ENCODE assay signal across 31 cellular contexts in genomic region chr2:132429351-132429750, GRCh38. TPM values are rescaled to one million over a fixed set of nuclear protein-coding genes. Genes with fewer than 3 reads are reported as not detected.
"Had no signal": no experiment of that assay in that cellular context is flagged by ENCODE, and none has a peak within 500 bp of the region (broad histone marks: within the 10 kb centered on the region; RNA-seq: fewer than 3 reads in every experiment).

No MANE protein-coding gene starts in this region.

- H3K9me3 Mint-ChIP-seq: activated CD4-positive, alpha-beta memory T cell treated with anti-CD3 and anti-CD28 coated beads for 36 hours had no signal

- H3K36me3 Mint-ChIP-seq: activated CD4-positive, alpha-beta memory T cell treated with anti-CD3 and anti-CD28 coated beads for 36 hours; activated CD8-positive, alpha-beta memory T cell treated with anti-CD3 and anti-CD28 coated beads, Interleukin-2, amount 10 ng/mL, durations not matched to agents 7 days and 5 days; activated naive CD4-positive, alpha-beta T cell treated with anti-CD3 and anti-CD28 coated beads, Interleukin-2, amount 10 ng/mL, durations not matched to agents 7 days and 5 days had no signal

- H3K27ac ChIP-seq: brain microvascular endothelial cell, esophagus muscularis mucosa, gastroesophageal sphincter, heart right ventricle had no signal

- H3K36me3 ChIP-seq: brain microvascular endothelial cell, esophagus muscularis mucosa, gastroesophageal sphincter, heart right ventricle had no signal

- H3K9me3 ChIP-seq: esophagus muscularis mucosa, gastroesophageal sphincter had no signal

- H3K27me3 Mint-ChIP-seq: activated CD4-positive, alpha-beta memory T cell treated with anti-CD3 and anti-CD28 coated beads for 36 hours; activated CD4-positive, alpha-beta T cell treated with anti-CD3 and anti-CD28 coated beads, Interleukin-2, amount 10 ng/mL, durations not matched to agents 24 days and 14 days; activated CD8-positive, alpha-beta memory T cell treated with anti-CD3 and anti-CD28 coated beads, Interleukin-2, amount 10 ng/mL, durations not matched to agents 7 days and 5 days; activated naive CD4-positive, alpha-beta T cell treated with anti-CD3 and anti-CD28 coated beads, Interleukin-2, amount 10 ng/mL, durations not matched to agents 7 days and 5 days had no signal

- H3K4me3 Mint-ChIP-seq: activated CD4-positive, alpha-beta memory T cell treated with anti-CD3 and anti-CD28 coated beads for 36 hours; activated CD4-positive, alpha-beta T cell treated with anti-CD3 and anti-CD28 coated beads for 36 hours; activated CD4-positive, alpha-beta T cell treated with anti-CD3 and anti-CD28 coated beads, Interleukin-2, amount 10 ng/mL, durations not matched to agents 24 days and 14 days; activated CD8-positive, alpha-beta memory T cell treated with anti-CD3 and anti-CD28 coated beads, Interleukin-2, amount 10 ng/mL, durations not matched to agents 7 days and 5 days; activated CD8-positive, alpha-beta T cell treated with anti-CD3 and anti-CD28 coated beads, Interleukin-2, amount 10 ng/mL, durations not matched to agents 7 days and 5 days; activated naive CD4-positive, alpha-beta T cell treated with anti-CD3 and anti-CD28 coated beads, Interleukin-2, amount 10 ng/mL, durations not matched to agents 7 days and 5 days; activated T-helper 1 cell treated with anti-CD3 and anti-CD28 coated beads, Interleukin-12 subunit alpha, Interleukin-12 subunit beta, Interleukin-2, Interleukin-4 antibody, amounts not matched to agents 30 ng/mL and 10 ng/mL and 1 ng/mL, durations not matched to agents 14 hours and 24 hours and 36 hours had no signal

- H3K4me3 ChIP-seq: esophagus muscularis mucosa, gastroesophageal sphincter, heart right ventricle had no signal

- H3K4me1 Mint-ChIP-seq: activated CD4-positive, alpha-beta T cell treated with anti-CD3 and anti-CD28 coated beads for 36 hours; activated CD4-positive, alpha-beta T cell treated with anti-CD3 and anti-CD28 coated beads, Interleukin-2, amount 10 ng/mL, durations not matched to agents 24 days and 14 days; activated CD8-positive, alpha-beta memory T cell treated with anti-CD3 and anti-CD28 coated beads, Interleukin-2, amount 10 ng/mL, durations not matched to agents 7 days and 5 days; activated naive CD4-positive, alpha-beta T cell treated with anti-CD3 and anti-CD28 coated beads, Interleukin-2, amount 10 ng/mL, durations not matched to agents 7 days and 5 days had no signal

- H3K27ac Mint-ChIP-seq: activated CD4-positive, alpha-beta memory T cell treated with anti-CD3 and anti-CD28 coated beads for 36 hours; activated CD4-positive, alpha-beta T cell treated with anti-CD3 and anti-CD28 coated beads for 36 hours; activated CD4-positive, alpha-beta T cell treated with anti-CD3 and anti-CD28 coated beads, Interleukin-2, amount 10 ng/mL, durations not matched to agents 24 days and 14 days; activated CD8-positive, alpha-beta memory T cell treated with anti-CD3 and anti-CD28 coated beads, Interleukin-2, amount 10 ng/mL, durations not matched to agents 7 days and 5 days; activated CD8-positive, alpha-beta T cell treated with anti-CD3 and anti-CD28 coated beads, Interleukin-2, amount 10 ng/mL, durations not matched to agents 7 days and 5 days; activated naive CD4-positive, alpha-beta T cell treated with anti-CD3 and anti-CD28 coated beads, Interleukin-2, amount 10 ng/mL, durations not matched to agents 7 days and 5 days; activated naive CD4-positive, alpha-beta T cell treated with anti-CD3 and anti-CD28 coated beads, Interleukin-2, amount 50 U/mL, for 72 hours; activated T-helper 1 cell treated with anti-CD3 and anti-CD28 coated beads, Interleukin-12 subunit alpha, Interleukin-12 subunit beta, Interleukin-2, Interleukin-4 antibody, amounts not matched to agents 30 ng/mL and 10 ng/mL and 1 ng/mL, durations not matched to agents 14 hours and 24 hours and 36 hours; activated T-helper 2 cell treated with anti-CD3 and anti-CD28 coated beads, Interferon-gamma antibody, Interleukin-2, Interleukin-4, amounts not matched to agents 10 μg/mL and 5 μg/mL and 100 μg/mL, durations not matched to agents 14 hours and 24 hours and 36 hours had no signal

- FAIRE-seq: astrocyte, colon had no signal

- H3K4me1 ChIP-seq: esophagus muscularis mucosa, gastroesophageal sphincter, heart right ventricle had no signal

- DNase-seq: activated CD4-positive, alpha-beta memory T cell treated with anti-CD3 and anti-CD28 coated beads for 36 hours; activated CD4-positive, alpha-beta T cell treated with anti-CD3 and anti-CD28 coated beads for 36 hours; activated CD4-positive, alpha-beta T cell treated with anti-CD3 and anti-CD28 coated beads, Interleukin-2, amount 10 ng/mL, durations not matched to agents 24 days and 14 days; activated CD4-positive, CD25-positive, alpha-beta regulatory T cell; activated CD4-positive, CD25-positive, alpha-beta regulatory T cell treated with anti-CD3 and anti-CD28 coated beads, Interleukin-2, amount 50 U/mL, for 72 hours; activated CD8-positive, alpha-beta memory T cell treated with anti-CD3 and anti-CD28 coated beads, Interleukin-2, amount 10 ng/mL, durations not matched to agents 7 days and 5 days; activated CD8-positive, alpha-beta memory T cell treated with anti-CD3 and anti-CD28 coated beads, Interleukin-2, amount 50 U/mL, for 4 hours; activated CD8-positive, alpha-beta T cell treated with anti-CD3 and anti-CD28 coated beads, Interleukin-2, amount 10 ng/mL, durations not matched to agents 7 days and 5 days; activated effector memory CD4-positive, alpha-beta T cell treated with anti-CD3 and anti-CD28 coated beads, Interleukin-2, amount 50 U/mL, for 16 hours; activated naive CD4-positive, alpha-beta T cell treated with anti-CD3 and anti-CD28 coated beads, Interleukin-2, amount 10 ng/mL, durations not matched to agents 7 days and 5 days; activated T-cell treated with anti-CD3 and anti-CD28 coated beads, Interleukin-2, amount 50 U/mL, for 1 hour; activated T-cell treated with anti-CD3 and anti-CD28 coated beads, Interleukin-2, amount 50 U/mL, for 48 hours; amniotic stem cell; anterior cingulate cortex; brain microvascular endothelial cell; caudate nucleus; cortex of kidney; effector CD8-positive, alpha-beta T cell; foreskin melanocyte; heart right ventricle; T-helper 2 cell had no signal

- ATAC-seq: activated CD4-positive, alpha-beta T cell treated with anti-CD3 and anti-CD28 coated beads for 36 hours; activated CD8-positive, alpha-beta memory T cell treated with anti-CD3 and anti-CD28 coated beads, Interleukin-2, amount 10 ng/mL, durations not matched to agents 7 days and 5 days; activated CD8-positive, alpha-beta T cell treated with anti-CD3 and anti-CD28 coated beads, Interleukin-2, amount 10 ng/mL, durations not matched to agents 7 days and 5 days; activated naive CD4-positive, alpha-beta T cell treated with anti-CD3 and anti-CD28 coated beads, Interleukin-2, amount 50 U/mL, for 72 hours; gastroesophageal sphincter; heart right ventricle had no signal

- H3K27me3 ChIP-seq: brain microvascular endothelial cell, esophagus muscularis mucosa, gastroesophageal sphincter had no signal

RNA-seq across cellular contexts. Expression of gene GPR39, which starts 12.7 kb away (rescaled TPM):
- total RNA-seq: activated CD4-positive, alpha-beta memory T cell treated with anti-CD3 and anti-CD28 coated beads for 36 hours; activated CD4-positive, alpha-beta T cell treated with anti-CD3 and anti-CD28 coated beads for 36 hours; activated CD4-positive, alpha-beta T cell treated with anti-CD3 and anti-CD28 coated beads, Interleukin-2, amount 10 ng/mL, durations not matched to agents 24 days and 14 days; activated CD8-positive, alpha-beta memory T cell treated with anti-CD3 and anti-CD28 coated beads for 36 hours; activated CD8-positive, alpha-beta memory T cell treated with anti-CD3 and anti-CD28 coated beads, Interleukin-2, amount 10 ng/mL, durations not matched to agents 7 days and 5 days; activated CD8-positive, alpha-beta T cell treated with anti-CD3 and anti-CD28 coated beads, Interleukin-2, amount 10 ng/mL, durations not matched to agents 7 days and 5 days; activated naive CD4-positive, alpha-beta T cell treated with anti-CD3 and anti-CD28 coated beads, Interleukin-2, amount 50 U/mL, for 72 hours; activated T-helper 1 cell treated with anti-CD3 and anti-CD28 coated beads, Interleukin-12 subunit alpha, Interleukin-12 subunit beta, Interleukin-2, Interleukin-4 antibody, amounts not matched to agents 30 ng/mL and 10 ng/mL and 1 ng/mL, durations not matched to agents 14 hours and 24 hours and 36 hours; activated T-helper 2 cell treated with anti-CD3 and anti-CD28 coated beads, Interferon-gamma antibody, Interleukin-2, Interleukin-4, amounts not matched to agents 10 μg/mL and 5 μg/mL and 100 μg/mL, durations not matched to agents 14 hours and 24 hours and 36 hours; dermis microvascular lymphatic vessel endothelial cell; heart right ventricle; T-helper 1 cell treated with Interleukin-12 subunit alpha and Interleukin-12 subunit beta and Interleukin-4 antibody, amounts not matched to agents 30 ng/mL and 1 ng/mL, for 36 hours had no signal
